In genomic region chr6:23483896-23484295, GRCh38 we compare ENCODE assay signal across 17 cellular contexts.
A peak's percentile ranks its signal among the peaks of the same experiment; 100 is the strongest.
DNase-seq lines count a peak whose midpoint lies in the region; ATAC-seq, FAIRE-seq and TF ChIP-seq lines count a peak whose summit lies in the region.
"Had no signal": no experiment of that assay in that cellular context is flagged by ENCODE, and none has a peak within 500 bp of the region (broad histone marks: within the 10 kb centered on the region; RNA-seq: fewer than 3 reads in every experiment).

No MANE protein-coding gene starts in this region.

- intact Hi-C loops in pancreas (cut with DNase I), result no loop called here

- no peaks in the 10 kb centered on the region for H3K27me3 ChIP-seq in RWPE2 (ENCODE audit: insufficient read depth, poor library complexity, severe bottlenecking)
- H3K27me3 ChIP-seq in pancreas, result no peaks in the 10 kb centered on the region

- TF ChIP-seq CTCF in RWPE2 (IDR thresholded peaks at IDR 0.05; ENCODE audit: poor library complexity, severe bottlenecking) (no peak), epithelial cell of esophagus (IDR thresholded peaks at IDR 0.05; ENCODE audit: insufficient read depth, low read depth, low read length, missing control alignments) (no peak), pancreas (IDR thresholded peaks at IDR 0.05) (no peak)

- peak; percentile 45 for FAIRE-seq in pancreas (lab: Jason Lieb, UNC)
- FAIRE-seq: GM12892, H54 had no signal

- H3K4me1 ChIP-seq in RWPE2 (ENCODE audit: insufficient read depth, poor library complexity, severe bottlenecking) (peaks cover 10% of the 10 kb centered on the region), pancreas (no peaks in the 10 kb centered on the region)
- H3K4me1 ChIP-seq: HAP-1 had no signal

- H3K4me3 ChIP-seq in RWPE2 (ENCODE audit: severe bottlenecking) (no peak overlapping the region), epithelial cell of esophagus (ENCODE audit: low read length) (no peak overlapping the region), pancreas (no peak overlapping the region)
- H3K4me3 ChIP-seq: HAP-1 had no signal

- H3K36me3 ChIP-seq in RWPE2 (ENCODE audit: low read depth) (no peaks in the 10 kb centered on the region), pancreas (no peaks in the 10 kb centered on the region)
- H3K36me3 ChIP-seq: HAP-1 had no signal

- no peak overlapping the region for H3K27ac ChIP-seq in RWPE2 (ENCODE audit: poor library complexity, severe bottlenecking)
- no peak overlapping the region for H3K27ac ChIP-seq in pancreas

- peak; percentile 84 for ATAC-seq in RWPE2 (ENCODE audit: low read depth)
- ATAC-seq in pancreas, result no peak

- H3K9me3 ChIP-seq in RWPE2 (ENCODE audit: severe bottlenecking) (no peaks in the 10 kb centered on the region), pancreas (no peaks in the 10 kb centered on the region)
- H3K9me3 ChIP-seq: HAP-1 had no signal

- DNase-seq in RWPE2 (ENCODE audit: low spot score), result no peak
- DNase-seq in epithelial cell of esophagus (ENCODE audit: low read depth), result peak; percentile 54
- no peak for DNase-seq in pancreas
- no peak for DNase-seq in hepatic stellate cell (ENCODE audit: low spot score)
- no peak for DNase-seq in LoVo (ENCODE audit: low spot score)
- DNase-seq in SKM-1 treated with dmso at 0.1 percent for 144 hours (lab: John Stamatoyannopoulos, UW; ENCODE audit: unreplicated experiment), result no peak
- DNase-seq: C1 segment of cervical spinal cord; Calu3; CD4-positive, alpha-beta memory T cell; COR-L47; DMS53; DMS79 treated with DMSO at 0.1 percent for 48 hours; GOT3; HFFc6 had no signal
